In the genomic region with DNA sequence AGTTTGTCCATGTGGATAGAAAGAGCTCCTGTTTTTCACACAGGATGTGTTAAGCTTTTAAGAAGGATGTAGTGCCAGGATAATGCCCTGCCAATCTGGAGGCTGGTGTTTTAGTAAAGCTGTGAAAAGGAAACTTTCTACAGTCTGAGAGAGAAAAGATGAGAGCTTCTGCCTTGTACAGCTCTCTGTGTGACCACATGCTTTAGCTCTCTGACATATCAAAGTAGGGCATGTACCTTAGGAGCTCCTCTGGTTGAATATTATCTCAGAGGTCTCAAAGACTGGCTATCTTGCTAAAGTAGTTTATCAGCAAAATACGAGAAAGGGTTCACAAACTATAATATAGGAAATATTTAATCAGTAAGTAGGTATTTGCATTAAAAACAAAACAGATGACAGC, we compare ENCODE assay signal across 21 cellular contexts. TPM values are rescaled to one million over a fixed set of nuclear protein-coding genes. Genes with fewer than 3 reads are reported as not detected.
A peak's percentile ranks its signal among the peaks of the same experiment; 100 is the strongest.
DNase-seq lines count a peak whose midpoint lies in the region; ATAC-seq, FAIRE-seq and TF ChIP-seq lines count a peak whose summit lies in the region.
"Had no signal": no experiment of that assay in that cellular context is flagged by ENCODE, and none has a peak within 500 bp of the region (broad histone marks: within the 10 kb centered on the region; RNA-seq: fewer than 3 reads in every experiment).

No MANE protein-coding gene starts in this region.

- H3K9ac ChIP-seq in keratinocyte (ENCODE audit: control insufficient read depth, extremely low read depth, insufficient read depth, low read length): no peak overlapping the region

- H3K36me3 ChIP-seq in left ventricle myocardium inferior (no peaks in the 10 kb centered on the region), keratinocyte (ENCODE audit: control insufficient read depth in 2 of 2, extremely low read depth in 1 of 2, insufficient read depth in 2 of 2, low read length in 2 of 2) (no peaks in the 10 kb centered on the region), testis (ENCODE audit: low read depth, missing control alignments) (no peaks in the 10 kb centered on the region)

- dilution Hi-C loops in keratinocyte (cut with MboI; ENCODE audit: extremely low pct_ligation_motif_present, low sequenced_read_pairs): no loop called here

- H3K27me3 ChIP-seq in left ventricle myocardium inferior (ENCODE audit: low read depth) (no peaks in the 10 kb centered on the region), keratinocyte (ENCODE audit: control insufficient read depth, extremely low read depth, insufficient read depth, low read length) (no peaks in the 10 kb centered on the region), testis (no peaks in the 10 kb centered on the region)

- TF ChIP-seq POLR2A in testis (IDR thresholded peaks at IDR 0.05): no peak

- intact Hi-C loops in left ventricle myocardium inferior (cut with micrococcal nuclease) (no loop called here), Right ventricle myocardium superior (cut with DNase I) (no loop called here), testis (cut with DNase I; ENCODE audit: low total_unique reads) (no loop called here)

- H3K4me3 ChIP-seq in left ventricle myocardium inferior (no peak overlapping the region), keratinocyte (ENCODE audit: control insufficient read depth in 2 of 3, extremely low read depth in 1 of 3, insufficient read depth in 2 of 3, low read depth in 1 of 3, low read length in 3 of 3) (no peak overlapping the region), testis (no peak overlapping the region)
- H3K4me3 ChIP-seq: SK-N-MC had no signal

- no peak overlapping the region for H2AFZ ChIP-seq in keratinocyte (ENCODE audit: control insufficient read depth, low read length)

- no peak overlapping the region for H3K4me2 ChIP-seq in keratinocyte (ENCODE audit: control insufficient read depth, extremely low read depth, insufficient read depth, low read depth, low read length)

- no peaks in the 10 kb centered on the region for H4K20me1 ChIP-seq in keratinocyte (ENCODE audit: control insufficient read depth, extremely low read depth, insufficient read depth, low read length)

- ATAC-seq in Right ventricle myocardium superior (ENCODE audit: poor library complexity): no peak
- ATAC-seq in GM21447 (IDR thresholded peaks at IDR 0.05; ENCODE audit: unreplicated experiment): no peak

- peaks cover 36% of the 10 kb centered on the region for H3K4me1 ChIP-seq in left ventricle myocardium inferior
- H3K4me1 ChIP-seq in keratinocyte (ENCODE audit: control insufficient read depth, extremely low read depth, insufficient read depth, low read length): peaks cover 37% of the 10 kb centered on the region
- no peaks in the 10 kb centered on the region for H3K4me1 ChIP-seq in testis

- WGBS in testis, 2 donors: 60 to 78% methylated on average over 1 of the region's 1 CpG

- FAIRE-seq in keratinocyte (lab: Jason Lieb, UNC): peak; percentile 48
- FAIRE-seq: GM12891, RCC 7860 had no signal

- DNase-seq in left ventricle myocardium inferior: no peak
- DNase-seq in Right ventricle myocardium superior: no peak
- peak; percentile 18 for DNase-seq in NCI-H524 treated with DMSO at 0.1 percent for 48 hours (lab: John Stamatoyannopoulos, UW)
- DNase-seq in keratinocyte (ENCODE audit: low read depth, low spot score): no peak
- no peak for DNase-seq in testis
- DNase-seq in pons (ENCODE audit: low spot score): no peak
- DNase-seq: CD4-positive, alpha-beta T cell; COR-L47; DMS 273 treated with DMSO at 0.1 percent for 48 hours; GOT3; Karpas-422; MV-4-11; NCI-H1105 treated with DMSO at 0.1 percent for 48 hours; NCI-H1694 treated with DMSO at 0.1 percent for 48 hours; NCI-H2081 treated with DMSO at 0.1 percent for 48 hours; NCI-H2171 treated with DMSO at 0.1 percent for 48 hours; SW 1271 had no signal

- TF ChIP-seq CTCF in left ventricle myocardium inferior (IDR thresholded peaks at IDR 0.05; ENCODE audit: borderline replicate concordance) (no peak), keratinocyte (optimal IDR thresholded peaks at IDR 0.05 in 1 of 3, IDR thresholded peaks at IDR 0.05 in 1 of 3, conservative IDR thresholded peaks at IDR 0.05 in 1 of 3; ENCODE audit: extremely low read depth in 1 of 3, insufficient read depth in 2 of 3, low read length in 3 of 3) (no peak), testis (IDR thresholded peaks at IDR 0.05) (no peak)

- H3K9me3 ChIP-seq in left ventricle myocardium inferior (replicated peaks): no peaks in the 10 kb centered on the region
- H3K9me3 ChIP-seq in keratinocyte (ENCODE audit: control insufficient read depth, low read depth, low read length): no peaks in the 10 kb centered on the region
- no peaks in the 10 kb centered on the region for H3K9me3 ChIP-seq in testis

- peaks cover 8% of the 10 kb centered on the region for H3K79me2 ChIP-seq in keratinocyte (ENCODE audit: control insufficient read depth, insufficient read depth, low read length)

- H3K9me1 ChIP-seq in keratinocyte (ENCODE audit: control insufficient read depth, extremely low read depth, insufficient read depth, low read length): no peaks in the 10 kb centered on the region

- H3K27ac ChIP-seq in left ventricle myocardium inferior (replicated peaks): peak overlapping the region; percentile 89
- no peak overlapping the region for H3K27ac ChIP-seq in keratinocyte (ENCODE audit: control insufficient read depth, insufficient read depth, low read length)
- H3K27ac ChIP-seq in testis: no peak overlapping the region
- H3K27ac ChIP-seq: SK-N-MC had no signal

RNA-seq across cellular contexts. Expression of gene CDIN1, which starts 30.4 kb away (rescaled TPM):
- total RNA-seq in left ventricle myocardium inferior: 179 TPM
- total RNA-seq in Right ventricle myocardium superior: 187 TPM
- 14.2 to 20.2 TPM (median 16.8 TPM) in 3 replicates for polyA plus RNA-seq in keratinocyte
- polyA plus RNA-seq in keratinocyte (2011; ENCODE audit: low read depth): 2.9 TPM
- polyA plus RNA-seq in keratinocyte (2011; cell fraction: cytosol; rRNA removed): 14.3 and 20.2 TPM in 2 replicates
- 28.9 and 37.6 TPM in 2 replicates for polyA plus RNA-seq in keratinocyte (2011; cell fraction: nucleus; rRNA removed)
- 9.4 and 11.1 TPM in 2 replicates for polyA plus RNA-seq in keratinocyte (2012; ENCODE audit: low replicate concordance)
- polyA minus RNA-seq in keratinocyte: 32.4 to 41.1 TPM (median 36.0 TPM) in 3 replicates
- 14.6 TPM for polyA minus RNA-seq in keratinocyte (2011; cell fraction: cytosol; rRNA and poly(A)+ RNA removed)
- polyA minus RNA-seq in keratinocyte (2011; cell fraction: nucleus; rRNA and poly(A)+ RNA removed): 30.4 and 39.5 TPM in 2 replicates
- total RNA-seq in testis: 10 to 100 TPM; 13.1 to 16.9 TPM
- polyA plus RNA-seq in testis (ENCODE audit: insufficient read depth, low read depth, low replicate concordance): 20.7 TPM

Comparison
In these comparisons a context has a peak if more than half of its experiments do, and no peak if none do; other contexts are left out.
1. RNA of gene CDIN1, which starts 30.4 kb away (total RNA-seq): 187 TPM in Right ventricle myocardium superior (single experiment) and 179 TPM in left ventricle myocardium inferior (single experiment); 13.1 to 16.9 TPM in testis; every median in the first group is over 10 times any median in the second.